In the genomic region with DNA sequence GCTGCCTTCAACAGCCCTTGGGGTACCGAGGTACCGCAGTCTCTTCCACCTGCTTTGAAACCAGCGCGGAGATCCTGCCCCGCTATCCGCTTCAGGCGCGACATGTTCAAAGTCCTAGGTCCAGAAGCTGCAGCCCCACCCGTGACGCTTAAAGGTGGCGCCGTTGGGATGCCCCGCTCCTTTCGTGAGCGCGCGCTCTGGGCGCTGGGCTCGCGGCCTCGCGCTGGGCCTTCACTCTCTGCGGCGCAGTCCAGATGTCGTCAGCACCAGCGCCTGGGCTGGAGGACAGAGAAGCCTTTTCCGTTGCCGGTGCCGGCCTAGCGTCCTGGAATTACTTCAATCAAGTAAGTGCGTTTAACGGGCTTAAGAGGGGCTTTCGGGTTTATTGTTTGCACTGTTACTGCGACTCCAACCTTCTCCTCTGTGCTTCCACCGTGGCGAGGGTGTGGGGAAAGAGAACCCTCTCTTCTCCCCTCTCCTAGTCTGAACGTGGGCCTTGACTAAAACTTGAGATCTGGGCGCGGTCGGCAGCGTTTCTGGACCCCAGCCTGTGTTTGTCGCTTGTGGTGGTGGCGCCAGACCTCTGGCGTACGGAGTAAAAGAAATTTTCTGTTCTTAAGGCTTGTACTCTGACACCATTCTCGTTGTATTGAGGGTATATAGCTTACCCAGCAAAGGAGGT, we compare ENCODE assay signal across 8 cellular contexts. TPM values are rescaled to one million over a fixed set of nuclear protein-coding genes. Genes with fewer than 3 reads are reported as not detected.
DNase-seq lines count a peak whose midpoint lies in the region; ATAC-seq and TF ChIP-seq lines count a peak whose summit lies in the region.

TSS of gene LRRC40 (minus strand) at position 143 of the 682 bp plus-strand sequence. CDS start at position 104, 39 bp downstream.

- POLR2A ChIA-PET in GM10248 (lab: Yijun Ruan, JAX): interaction anchor here (0.6 to 1.0 kb wide), 2 partner anchors 15 to 63 kb away, joined by 4 to 5 read pairs; no protein-coding TSS in a partner anchor

- H3K27ac ChIP-seq in osteoblast (ENCODE audit: low read depth, low read length) (peak within 1 kb of the TSS; percentile 96), thoracic aorta (peak within 1 kb of the TSS; percentile 92 to 96)

- H3K36me3 ChIP-seq in osteoblast (ENCODE audit: insufficient read depth, low read length) (peaks cover 8% of the 10 kb centered on the region), thoracic aorta (no peaks in the 10 kb centered on the region)

- no peaks in the 10 kb centered on the region for H3K9me3 Mint-ChIP-seq in activated naive CD8-positive, alpha-beta T cell treated with anti-CD3 and anti-CD28 coated beads for 36 hours
- H3K9me3 Mint-ChIP-seq in glutamatergic neuron (ENCODE audit: unreplicated experiment): peaks cover 12% of the 10 kb centered on the region

- TF ChIP-seq CTCF in GM10248 (IDR thresholded peaks at IDR 0.05; ENCODE audit: control extremely low read depth, extremely low read depth, low read depth, missing control alignments) (no peak), glutamatergic neuron (IDR thresholded peaks at IDR 0.05; ENCODE audit: partially characterized antibody, unreplicated experiment) (no peak), osteoblast (IDR thresholded peaks at IDR 0.05; ENCODE audit: extremely low read depth, low read depth, low read length) (no peak), thoracic aorta (IDR thresholded peaks at IDR 0.05) (no peak)

- peak within 1 kb of the TSS; percentile 83 for H3K4me3 ChIP-seq in osteoblast (ENCODE audit: insufficient read depth, low read length)
- peak within 1 kb of the TSS; percentile 79 for H3K4me3 ChIP-seq in thoracic aorta

- H4K20me1 ChIP-seq in osteoblast (ENCODE audit: insufficient read depth, low read length): peaks cover 5% of the 10 kb centered on the region

- DNase-seq in GM10248 (ENCODE audit: extremely low spot score): peak; percentile 93
- peak; percentile 95 for DNase-seq in NCI-H1105 (lab: John Stamatoyannopoulos, UW)
- peak; percentile 85 for DNase-seq in SKM-1 treated with dmso at 0.1 percent for 144 hours (lab: John Stamatoyannopoulos, UW; ENCODE audit: unreplicated experiment)
- DNase-seq in activated naive CD8-positive, alpha-beta T cell treated with anti-CD3 and anti-CD28 coated beads for 36 hours: peak; percentile 96
- peak; percentile 98 for DNase-seq in glutamatergic neuron
- DNase-seq in osteoblast (ENCODE audit: insufficient read length, low spot score, missing footprints): peak; percentile 93
- peak; percentile 77 for DNase-seq in thoracic aorta (ENCODE audit: low spot score)

- H3K9me3 ChIP-seq in osteoblast (ENCODE audit: low read depth, low read length) (no peaks in the 10 kb centered on the region), thoracic aorta (no peaks in the 10 kb centered on the region)

- H3K4me2 ChIP-seq in osteoblast (ENCODE audit: insufficient read depth, low read length): peak within 1 kb of the TSS; percentile 90

- H3K27ac Mint-ChIP-seq in activated naive CD8-positive, alpha-beta T cell treated with anti-CD3 and anti-CD28 coated beads for 36 hours: peak within 1 kb of the TSS; percentile 99
- H3K27ac Mint-ChIP-seq in glutamatergic neuron (ENCODE audit: unreplicated experiment): peak within 1 kb of the TSS; percentile 96

- H3K4me1 Mint-ChIP-seq in activated naive CD8-positive, alpha-beta T cell treated with anti-CD3 and anti-CD28 coated beads for 36 hours: peaks cover 59% of the 10 kb centered on the region
- H3K4me1 Mint-ChIP-seq in glutamatergic neuron (ENCODE audit: low read depth, unreplicated experiment): peaks cover 7% of the 10 kb centered on the region

- peak within 1 kb of the TSS; percentile 100 for H2AFZ ChIP-seq in osteoblast (ENCODE audit: low read length)

- H3K79me2 ChIP-seq in osteoblast (ENCODE audit: insufficient read depth, low read length): peaks cover 96% of the 10 kb centered on the region

- H3K4me1 ChIP-seq in osteoblast (ENCODE audit: insufficient read depth, low read length) (peaks cover 20% of the 10 kb centered on the region), thoracic aorta (ENCODE audit: control insufficient read depth in 1 of 2, low read depth in 2 of 2) (peaks cover 35 to 55% of the 10 kb centered on the region in 2 donors)

- CTCF ChIA-PET in GM10248 (lab: Yijun Ruan, JAX): interaction anchor here (1.1 to 1.9 kb wide), 3 partner anchors 9 to 28 kb away, joined by 3 to 7 read pairs (median 4); no protein-coding TSS in a partner anchor

- peaks cover 19% of the 10 kb centered on the region for H3K36me3 Mint-ChIP-seq in activated naive CD8-positive, alpha-beta T cell treated with anti-CD3 and anti-CD28 coated beads for 36 hours
- no peaks in the 10 kb centered on the region for H3K36me3 Mint-ChIP-seq in glutamatergic neuron (ENCODE audit: unreplicated experiment)

- peak; percentile 86 for ATAC-seq in HG02623 (IDR thresholded peaks at IDR 0.05; ENCODE audit: unreplicated experiment)
- ATAC-seq in thoracic aorta (ENCODE audit: insufficient number of reproducible peaks, low FRiP score, low read depth): peak; percentile 94

- H3K4me3 Mint-ChIP-seq in activated naive CD8-positive, alpha-beta T cell treated with anti-CD3 and anti-CD28 coated beads for 36 hours: peak within 1 kb of the TSS; percentile 98
- peak within 1 kb of the TSS; percentile 96 for H3K4me3 Mint-ChIP-seq in glutamatergic neuron (ENCODE audit: unreplicated experiment)

- no peaks in the 10 kb centered on the region for H3K27me3 Mint-ChIP-seq in activated naive CD8-positive, alpha-beta T cell treated with anti-CD3 and anti-CD28 coated beads for 36 hours
- peaks cover 9% of the 10 kb centered on the region for H3K27me3 Mint-ChIP-seq in glutamatergic neuron (ENCODE audit: unreplicated experiment)

- no peaks in the 10 kb centered on the region for H3K27me3 ChIP-seq in osteoblast (ENCODE audit: insufficient read depth, low read length)
- no peaks in the 10 kb centered on the region for H3K27me3 ChIP-seq in thoracic aorta (replicated peaks; ENCODE audit: insufficient read depth)

RNA-seq across cellular contexts. Expression of gene LRRC40, which starts in this region (rescaled TPM):
- total RNA-seq in activated naive CD8-positive, alpha-beta T cell treated with anti-CD3 and anti-CD28 coated beads for 36 hours: 10 to 100 TPM; 22.5 to 23.6 TPM
- total RNA-seq in glutamatergic neuron (ENCODE audit: unreplicated experiment) (47.2 TPM), osteoblast (16.5 and 18.5 TPM in 2 replicates), thoracic aorta (10 to 100 TPM in 1 of 2 donors, 1 to 10 TPM in 1; 8.8 to 12.4 TPM)

Comparison
In these comparisons a context has a peak if more than half of its experiments do, and no peak if none do; other contexts are left out.
1. Peak in every context shown above with its lines: DNase-seq, ATAC-seq, H3K4me3 ChIP-seq and H3K27ac ChIP-seq.